ENCODE assay signal across 27 cellular contexts in the genomic region with DNA sequence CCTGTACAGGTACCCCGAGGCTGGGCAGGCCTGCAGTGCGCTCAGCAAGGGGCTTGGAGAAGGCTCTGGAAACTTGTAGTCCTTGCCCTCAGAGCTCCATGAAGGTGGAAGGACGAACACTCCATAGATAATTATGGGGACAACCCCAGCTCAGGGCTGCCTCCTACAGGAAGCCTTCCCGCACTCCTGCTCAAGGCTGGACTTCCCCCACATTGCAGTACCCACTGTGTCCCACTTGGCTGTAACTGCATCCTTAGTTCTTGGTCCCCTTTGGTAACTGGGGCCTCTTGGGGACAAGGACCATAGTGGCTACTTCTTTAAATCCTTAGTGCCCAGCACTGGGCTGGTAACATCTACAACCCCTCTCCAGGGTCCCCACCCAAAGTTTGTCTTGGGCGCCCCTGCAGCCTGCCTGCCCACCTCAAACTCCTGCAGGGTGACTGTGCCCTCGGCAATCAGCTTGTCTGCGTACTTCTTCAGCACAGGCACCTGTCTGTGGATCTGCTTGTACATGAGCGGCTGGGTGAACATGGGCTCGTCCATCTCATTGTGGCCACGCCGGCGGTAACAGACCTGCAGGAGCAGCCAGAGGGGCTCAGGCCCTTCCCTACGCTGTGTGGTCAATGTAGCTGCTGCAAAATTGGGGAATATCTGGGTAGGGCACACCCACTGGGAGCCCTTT. TPM values are rescaled to one million over a fixed set of nuclear protein-coding genes. Genes with fewer than 3 reads are reported as not detected.
DNase-seq lines count a peak whose midpoint lies in the region; ATAC-seq and TF ChIP-seq lines count a peak whose summit lies in the region.
"Had no signal": no experiment of that assay in that cellular context is flagged by ENCODE, and none has a peak within 500 bp of the region (broad histone marks: within the 10 kb centered on the region; RNA-seq: fewer than 3 reads in every experiment).

No MANE protein-coding gene starts in this region.

- H3K27ac ChIP-seq in SK-N-SH (ENCODE audit: low read depth in 2 of 2, low read length in 1 of 2) (no peak overlapping the region), heart right ventricle (no peak overlapping the region), psoas muscle (no peak overlapping the region)
- H3K27ac ChIP-seq: C4-2B, cardiac muscle cell, GM23248 had no signal

- H3K4me2 ChIP-seq in SK-N-SH = no peak overlapping the region

- TF ChIP-seq CTCF in BE2C (IDR thresholded peaks at IDR 0.05; ENCODE audit: low read depth, low read length) (peak; percentile 25), GM12872 (IDR thresholded peaks at IDR 0.05; ENCODE audit: insufficient read depth, low read depth, low read length) (peak; percentile 32; the same call in 1 of the 3 replicates), SK-N-SH (IDR thresholded peaks at IDR 0.05) (no peak), heart right ventricle (IDR thresholded peaks at IDR 0.05) (no peak), psoas muscle (IDR thresholded peaks at IDR 0.05) (no peak)

- no peak overlapping the region for H3K9ac ChIP-seq in SK-N-SH
- H3K9ac ChIP-seq: GM23248 had no signal

- H3K4me3 ChIP-seq in BE2C (ENCODE audit: low read depth, low read length) (no peak overlapping the region), SK-N-SH (ENCODE audit: low read depth in 2 of 2, low read length in 1 of 2) (no peak overlapping the region), heart right ventricle (no peak overlapping the region), psoas muscle (no peak overlapping the region)
- H3K4me3 ChIP-seq: cardiac muscle cell, GM23248 had no signal

- H4K20me1 ChIP-seq in SK-N-SH (ENCODE audit: insufficient read depth) = no peaks in the 10 kb centered on the region

- DNase-seq in BE2C = no peak
- peak; percentile 34 for DNase-seq in SK-N-SH
- peak; percentile 50 for DNase-seq in islet precursor cell
- no peak for DNase-seq in HEK293T (ENCODE audit: extremely low spot score)
- DNase-seq in SKM-1 (lab: John Stamatoyannopoulos, UW; ENCODE audit: unreplicated experiment) = no peak
- DNase-seq in heart right ventricle = no peak
- DNase-seq in psoas muscle = no peak
- DNase-seq: ACHN; activated naive CD4-positive, alpha-beta T cell treated with anti-CD3 and anti-CD28 coated beads, Interleukin-2, amount 10 ng/mL, durations not matched to agents 7 days and 5 days; activated T-cell treated with anti-CD3 and anti-CD28 coated beads, Interleukin-2, amount 50 U/mL, for 24 hours; amygdala; DMS 273 treated with DMSO at 0.1 percent for 48 hours; GDM1; glutamatergic neuron; GM23248; IMR-90; naive thymus-derived CD4-positive, alpha-beta T cell; NCI-H146; NCI-H510A treated with DMSO at 0.1 percent for 48 hours; T1000 had no signal

- ATAC-seq in heart right ventricle (no peak), psoas muscle (no peak)
- ATAC-seq: activated CD4-positive, CD25-positive, alpha-beta regulatory T cell treated with anti-CD3 and anti-CD28 coated beads, Interleukin-2, amount 50 U/mL, for 24 hours; activated CD8-positive, alpha-beta T cell treated with anti-CD3 and anti-CD28 coated beads, Interleukin-2, amount 10 ng/mL, durations not matched to agents 7 days and 5 days; left lobe of liver; naive thymus-derived CD4-positive, alpha-beta T cell had no signal

- H3K9me3 ChIP-seq in BE2C (no peaks in the 10 kb centered on the region), SK-N-SH (no peaks in the 10 kb centered on the region), heart right ventricle (no peaks in the 10 kb centered on the region), psoas muscle (no peaks in the 10 kb centered on the region)

- no peak for TF ChIP-seq EP300 in SK-N-SH (IDR thresholded peaks at IDR 0.05; ENCODE audit: borderline replicate concordance in 1 of 2, low read depth in 1 of 2, low read length in 1 of 2)

- H3K4me1 ChIP-seq in BE2C (no peaks in the 10 kb centered on the region), SK-N-SH (ENCODE audit: control insufficient read depth in 1 of 2, insufficient read depth in 2 of 2, low read depth in 1 of 2, low read length in 1 of 2) (no peaks in the 10 kb centered on the region), heart right ventricle (no peaks in the 10 kb centered on the region), psoas muscle (no peaks in the 10 kb centered on the region)

- no peaks in the 10 kb centered on the region for H3K79me2 ChIP-seq in SK-N-SH (ENCODE audit: insufficient read depth)

- no peak overlapping the region for H2AFZ ChIP-seq in SK-N-SH (ENCODE audit: low read depth)
- H2AFZ ChIP-seq: GM23248 had no signal

- H3F3A ChIP-seq in SK-N-SH (replicated peaks; ENCODE audit: insufficient read depth) = no peaks in the 10 kb centered on the region

- H3K36me3 ChIP-seq in BE2C (peaks cover 77% of the 10 kb centered on the region), SK-N-SH (replicated peaks in 1 of 2; ENCODE audit: control insufficient read depth in 1 of 2, insufficient read depth in 2 of 2, low read length in 1 of 2) (peaks cover 0 to 27% of the 10 kb centered on the region in 2 experiments), heart right ventricle (no peaks in the 10 kb centered on the region), psoas muscle (ENCODE audit: insufficient read depth in 1 of 2, low read depth in 1 of 2) (no peaks in the 10 kb centered on the region)

- no peaks in the 10 kb centered on the region for H3K9me2 ChIP-seq in SK-N-SH

- 92% methylated on average over 6 of the region's 13 CpGs for WGBS in SK-N-SH (ENCODE audit: low lambda C conversion rate)
- 84 to 89% methylated on average over 13 of the region's 13 CpGs for WGBS in heart right ventricle, 2 donors
- 82 to 85% (median 84%) methylated on average over 13 of the region's 13 CpGs for WGBS in psoas muscle, 3 donors

- H3K27me3 ChIP-seq in BE2C (no peaks in the 10 kb centered on the region), SK-N-SH (ENCODE audit: insufficient read depth) (no peaks in the 10 kb centered on the region), heart right ventricle (peaks cover 0 to 6% (median 0%) of the 10 kb centered on the region in 7 donors), psoas muscle (ENCODE audit: insufficient read depth in 3 of 3, low read length in 2 of 3) (peaks cover 0 to 5% (median 0%) of the 10 kb centered on the region in 3 donors)
- H3K27me3 ChIP-seq: cardiac muscle cell had no signal

- POLR2A ChIA-PET in SK-N-SH (lab: Yijun Ruan, JAX) (no interaction called here), HEK293T (lab: Yijun Ruan, JAX) (no interaction called here)

- intact Hi-C loops in heart right ventricle (cut with DNase I) = no loop called here
- intact Hi-C loops in psoas muscle (cut with DNase I) = no loop called here

- CTCF ChIA-PET in SK-N-SH (lab: Yijun Ruan, JAX) (interaction anchor here (0.6 kb wide), 1 partner anchor 373 kb away, joined by 3 read pairs; no protein-coding TSS in a partner anchor), HEK293T (lab: Yijun Ruan, JAX) (interaction anchor here (0.6 kb wide), 1 partner anchor 23 kb away, joined by 7 read pairs; no protein-coding TSS in a partner anchor)

- TF ChIP-seq RAD21 in SK-N-SH (IDR thresholded peaks at IDR 0.05; ENCODE audit: low read length) = no peak; the same call in 1 of the 2 replicates

TF ChIP-seq in SK-N-SH, 30 proteins besides CTCF, POLR2A, EP300 and RAD21 (continues in another document):
- TF ChIP-seq MXI1 (IDR thresholded peaks at IDR 0.05; ENCODE audit: low read depth, low read length) (no peak), SIN3A (IDR thresholded peaks at IDR 0.05; ENCODE audit: borderline replicate concordance, low read depth, low read length) (no peak), FOSL2 (IDR thresholded peaks at IDR 0.05; ENCODE audit: borderline replicate concordance, low read depth) (no peak), TCF12 (IDR thresholded peaks at IDR 0.05) (no peak), FOXM1 (IDR thresholded peaks at IDR 0.05; ENCODE audit: low read depth) (no peak), CHD2 (IDR thresholded peaks at IDR 0.05; ENCODE audit: low read length, partially characterized antibody) (no peak), ELF1 (IDR thresholded peaks at IDR 0.05) (no peak), FOXJ3 (CRISPR knock-in tag; IDR thresholded peaks at IDR 0.05) (no peak), JUND (IDR thresholded peaks at IDR 0.05) (no peak), EZH2phosphoT487 (IDR thresholded peaks at IDR 0.05; ENCODE audit: borderline replicate concordance, low read depth) (no peak)

TF ChIP-seq in HEK293T, 16 proteins besides CTCF, POLR2A, EP300 and RAD21:
- TF ChIP-seq TARDBP (IDR thresholded peaks at IDR 0.05) (no peak), LEF1 (IDR thresholded peaks at IDR 0.05; ENCODE audit: borderline replicate concordance) (no peak), FOXM1 (IDR thresholded peaks at IDR 0.05; ENCODE audit: borderline replicate concordance) (no peak), FOXA1 (IDR thresholded peaks at IDR 0.05) (no peak), SP1 (IDR thresholded peaks at IDR 0.05) (no peak), FOXK2 (IDR thresholded peaks at IDR 0.05) (no peak), HDGF (IDR thresholded peaks at IDR 0.05; ENCODE audit: borderline replicate concordance) (no peak), ARNT (IDR thresholded peaks at IDR 0.05) (no peak), NFRKB (IDR thresholded peaks at IDR 0.05) (no peak), ELF4 (IDR thresholded peaks at IDR 0.05) (no peak), SUZ12 (IDR thresholded peaks at IDR 0.05) (no peak)

RNA-seq across cellular contexts. Expression of gene OGDHL, which starts 17.1 kb away (rescaled TPM):
- polyA plus RNA-seq in BE2C (2012; ENCODE audit: insufficient read depth, insufficient read length, low read depth) = 47.4 TPM
- 25.4 and 32.6 TPM in 2 replicates for polyA plus RNA-seq in SK-N-SH (2012; rRNA removed)
- polyA plus RNA-seq in SK-N-SH (2012; cell fraction: cytosol; rRNA removed) = 10.1 and 14.5 TPM in 2 replicates
- polyA plus RNA-seq in SK-N-SH (2012; cell fraction: nucleus; rRNA removed) = 102 and 104 TPM in 2 replicates
- total RNA-seq in heart right ventricle = 10 to 100 TPM in 2 of 10 donors, 1 to 10 TPM in 4, under 1 TPM in 4; 0.82 to 11.4 (median 3.9) TPM
- polyA plus RNA-seq in heart right ventricle = 1 to 10 TPM in 1 of 2 donors, under 1 TPM in 1; 0.07 to 1.8 TPM
- total RNA-seq in psoas muscle = under 1 TPM in 2 of 4 donors, not detected in 2; 0.17 to 0.32 TPM
- polyA plus RNA-seq in psoas muscle = under 1 TPM in 2 of 3 donors, not detected in 1; 0.01 TPM
- total RNA-seq: GM23248; naive thymus-derived CD4-positive, alpha-beta T cell; RPMI7951 had no signal
- polyA plus RNA-seq: GM23248; naive thymus-derived CD4-positive, alpha-beta T cell had no signal

Comparison
In these comparisons a context has a peak if more than half of its experiments do, and no peak if none do; other contexts are left out.
1. DNase-seq: peak in SK-N-SH (single experiment) and islet precursor cell (single experiment); none in BE2C (single experiment), HEK293T (single experiment), SKM-1 (single experiment), heart right ventricle (0 of 2) and psoas muscle (0 of 2).
2. CTCF ChIP-seq: peak in BE2C (single experiment) and GM12872 (single experiment); none in SK-N-SH (single experiment), heart right ventricle (0 of 9) and psoas muscle (single experiment).
3. RNA of gene OGDHL, which starts 17.1 kb away (polyA plus RNA-seq): 10.1 to 104 TPM in SK-N-SH; 0.07 to 1.8 TPM in heart right ventricle and 0.01 TPM in psoas muscle; every median in the first group is over 4 times any median in the second.